ENCODE assay signal across 10 cellular contexts in the genomic region with DNA sequence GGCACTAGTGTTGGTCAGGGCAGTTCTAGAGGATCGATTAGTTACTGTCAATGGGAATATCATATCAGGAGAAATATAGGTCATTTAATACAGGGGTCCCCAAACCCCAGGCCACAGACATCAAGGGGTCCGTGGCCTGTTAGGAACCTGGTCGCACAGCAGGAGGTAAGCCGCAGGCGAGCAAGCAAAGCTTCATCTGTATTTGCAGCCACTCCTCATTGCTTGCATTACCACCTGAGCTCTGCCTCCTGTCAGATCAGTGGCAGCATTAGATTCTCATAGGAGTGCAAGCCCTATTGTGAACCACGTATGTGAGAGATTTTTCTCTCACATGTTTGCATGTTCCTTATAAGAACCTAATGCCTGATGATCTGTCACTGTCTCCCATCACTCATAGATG.
ATAC-seq and TF ChIP-seq lines count a peak whose summit lies in the region.
"Had no signal": no experiment of that assay in that cellular context is flagged by ENCODE, and none has a peak within 500 bp of the region (broad histone marks: within the 10 kb centered on the region; RNA-seq: fewer than 3 reads in every experiment).

No MANE protein-coding gene starts in this region.

- no peak overlapping the region for H3K4me3 ChIP-seq in HEK293 (ENCODE audit: low read depth, low read length)
- H3K4me3 ChIP-seq: A549; BLaER1; BLaER1 treated with 17β-estradiol and CSF1 and Interleukin-3, amounts not matched to agents 10 nM and 100 nM had no signal

- POLR2A ChIA-PET in HEK293 (lab: Yijun Ruan, JAX): no interaction called here

- no peaks in the 10 kb centered on the region for H3K36me3 ChIP-seq in HEK293 (ENCODE audit: control insufficient read depth in 2 of 2, insufficient read depth in 1 of 2, low read length in 2 of 2)
- H3K36me3 ChIP-seq: BE2C; BLaER1; BLaER1 treated with 17β-estradiol and CSF1 and Interleukin-3, amounts not matched to agents 10 nM and 100 nM had no signal

- CTCF ChIA-PET in HEK293 (lab: Yijun Ruan, JAX): no interaction called here

- H3K9me3 ChIP-seq in HEK293 (ENCODE audit: control insufficient read depth, insufficient read depth, low read depth, low read length): no peaks in the 10 kb centered on the region
- H3K9me3 ChIP-seq: A549; BE2C; BLaER1; BLaER1 treated with 17β-estradiol and CSF1 and Interleukin-3, amounts not matched to agents 10 nM and 100 nM; Caco-2 had no signal

- no peak for ATAC-seq in GM18858 (IDR thresholded peaks at IDR 0.05; ENCODE audit: unreplicated experiment)
- ATAC-seq: A549; CD8-positive, alpha-beta T cell had no signal

- no peaks in the 10 kb centered on the region for H3K4me1 ChIP-seq in HEK293 (ENCODE audit: control insufficient read depth, insufficient read depth, low read length)
- H3K4me1 ChIP-seq: A549; BE2C; BLaER1; BLaER1 treated with 17β-estradiol and CSF1 and Interleukin-3, amounts not matched to agents 10 nM and 100 nM; Caco-2 had no signal

- H3K27ac ChIP-seq in HEK293 (ENCODE audit: extremely low read depth, low read depth, low read length): no peak overlapping the region
- H3K27ac ChIP-seq: 22Rv1; A549; BLaER1; BLaER1 treated with 17β-estradiol and CSF1 and Interleukin-3, amounts not matched to agents 10 nM and 100 nM; C4-2B had no signal

- TF ChIP-seq CTCF in HEK293 (tag by site-specific recombination; IDR thresholded peaks at IDR 0.05): no peak

TF ChIP-seq in HEK293, 187 proteins besides CTCF, POLR2A, EP300 and RAD21:
- TF ChIP-seq ZNF664 (tag by site-specific recombination; IDR thresholded peaks at IDR 0.05): no peak
- peak; percentile 99 for TF ChIP-seq ZNF610 (tag by site-specific recombination; IDR thresholded peaks at IDR 0.05; ENCODE audit: borderline replicate concordance)
TF ChIP-seq in HEK293: peak in this region for 1.
